In the genomic region with DNA sequence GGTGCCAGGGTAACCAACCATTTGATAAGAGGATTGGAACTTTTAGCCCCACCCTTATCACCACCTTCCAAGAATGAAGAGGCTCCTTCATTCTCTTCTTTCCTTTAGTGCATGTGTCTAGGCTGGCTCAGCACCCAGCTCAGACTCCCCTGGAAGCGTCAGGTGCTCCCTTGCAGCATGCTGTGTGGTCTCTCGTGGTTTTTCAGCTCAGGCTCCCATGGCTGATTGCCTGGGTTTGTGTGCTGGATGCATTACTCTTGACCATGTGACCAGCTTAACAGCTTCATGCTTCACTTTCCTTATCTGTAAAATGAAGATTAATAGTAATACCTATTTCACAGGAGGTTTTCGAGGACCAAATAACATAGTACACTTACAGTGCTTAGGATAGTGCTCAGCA, we compare ENCODE assay signal across 22 cellular contexts.
"Had no signal": no experiment of that assay in that cellular context is flagged by ENCODE, and none has a peak within 500 bp of the region (broad histone marks: within the 10 kb centered on the region; RNA-seq: fewer than 3 reads in every experiment).

No MANE protein-coding gene starts in this region.

- H3K36me3 ChIP-seq: brain microvascular endothelial cell had no signal

- DNase-seq: activated CD4-positive, alpha-beta memory T cell treated with anti-CD3 and anti-CD28 coated beads, Interleukin-2, amount 10 ng/mL, durations not matched to agents 7 days and 5 days; activated CD4-positive, alpha-beta T cell treated with anti-CD3 and anti-CD28 coated beads for 4 hours; activated gamma-delta T cell; activated T-cell treated with anti-CD3 and anti-CD28 coated beads, Interleukin-2, amount 50 U/mL, for 72 hours; amniotic stem cell; brain microvascular endothelial cell; foreskin melanocyte; head of caudate nucleus; nucleus accumbens; posterior cingulate gyrus; right cardiac atrium; stimulated activated CD4-positive, alpha-beta T cell treated with anti-CD3 and anti-CD28 coated beads, Interleukin-4, amount 100 ng/mL, for 4 hours; stimulated activated CD8-positive, alpha-beta memory T cell treated with anti-CD3 and anti-CD28 coated beads, Interleukin-4, amount 100 ng/mL, for 48 hours; stimulated activated naive CD4-positive, alpha-beta T cell treated with Interleukin-2 at 50 U/mL for 16 hours; T-helper 2 cell; trophoblast cell had no signal

- H3K27me3 Mint-ChIP-seq: activated CD4-positive, alpha-beta memory T cell treated with anti-CD3 and anti-CD28 coated beads, Interleukin-2, amount 10 ng/mL, durations not matched to agents 7 days and 5 days had no signal

- H3K27ac ChIP-seq: brain microvascular endothelial cell, epithelial cell of prostate had no signal

- ATAC-seq: activated naive CD4-positive, alpha-beta T cell treated with anti-CD3 and anti-CD28 coated beads, Interleukin-2, amount 50 U/mL, for 72 hours; activated T-cell treated with anti-CD3 and anti-CD28 coated beads, Interleukin-2, amount 50 U/mL, for 72 hours; left lobe of liver; natural killer cell treated with Interleukin-12 subunit alpha and Interleukin-12 subunit beta and Interleukin-15 and Interleukin-18, amount 100 ng/mL, for 72 hours; right cardiac atrium; WTC11 had no signal

- H3K4me3 Mint-ChIP-seq: activated CD4-positive, alpha-beta memory T cell treated with anti-CD3 and anti-CD28 coated beads, Interleukin-2, amount 10 ng/mL, durations not matched to agents 7 days and 5 days; activated T-cell treated with anti-CD3 and anti-CD28 coated beads, Interleukin-2, amount 50 U/mL, for 72 hours; natural killer cell treated with Interleukin-12 subunit alpha and Interleukin-12 subunit beta and Interleukin-15 and Interleukin-18, amount 100 ng/mL, for 72 hours; WTC11 had no signal

- H3K27ac Mint-ChIP-seq: activated CD4-positive, alpha-beta memory T cell treated with anti-CD3 and anti-CD28 coated beads, Interleukin-2, amount 10 ng/mL, durations not matched to agents 7 days and 5 days; activated naive CD4-positive, alpha-beta T cell treated with anti-CD3 and anti-CD28 coated beads, Interleukin-2, amount 50 U/mL, for 72 hours; activated T-cell treated with anti-CD3 and anti-CD28 coated beads, Interleukin-2, amount 50 U/mL, for 72 hours; natural killer cell treated with Interleukin-12 subunit alpha and Interleukin-12 subunit beta and Interleukin-15 and Interleukin-18, amount 100 ng/mL, for 72 hours; WTC11 had no signal

- H3K27me3 ChIP-seq: brain microvascular endothelial cell had no signal

- H3K36me3 Mint-ChIP-seq: activated naive CD4-positive, alpha-beta T cell treated with anti-CD3 and anti-CD28 coated beads, Interleukin-2, amount 50 U/mL, for 72 hours; natural killer cell treated with Interleukin-12 subunit alpha and Interleukin-12 subunit beta and Interleukin-15 and Interleukin-18, amount 100 ng/mL, for 72 hours; WTC11 had no signal

- H3K4me3 ChIP-seq: smooth muscle cell had no signal

- H3K4me1 Mint-ChIP-seq: activated CD4-positive, alpha-beta memory T cell treated with anti-CD3 and anti-CD28 coated beads, Interleukin-2, amount 10 ng/mL, durations not matched to agents 7 days and 5 days had no signal

- H3K9me3 Mint-ChIP-seq: activated CD4-positive, alpha-beta memory T cell treated with anti-CD3 and anti-CD28 coated beads, Interleukin-2, amount 10 ng/mL, durations not matched to agents 7 days and 5 days; activated naive CD4-positive, alpha-beta T cell treated with anti-CD3 and anti-CD28 coated beads, Interleukin-2, amount 50 U/mL, for 72 hours; activated T-cell treated with anti-CD3 and anti-CD28 coated beads, Interleukin-2, amount 50 U/mL, for 72 hours; natural killer cell treated with Interleukin-12 subunit alpha and Interleukin-12 subunit beta and Interleukin-15 and Interleukin-18, amount 100 ng/mL, for 72 hours; WTC11 had no signal

- H3K4me2 ChIP-seq: smooth muscle cell had no signal
